In the genomic region with DNA sequence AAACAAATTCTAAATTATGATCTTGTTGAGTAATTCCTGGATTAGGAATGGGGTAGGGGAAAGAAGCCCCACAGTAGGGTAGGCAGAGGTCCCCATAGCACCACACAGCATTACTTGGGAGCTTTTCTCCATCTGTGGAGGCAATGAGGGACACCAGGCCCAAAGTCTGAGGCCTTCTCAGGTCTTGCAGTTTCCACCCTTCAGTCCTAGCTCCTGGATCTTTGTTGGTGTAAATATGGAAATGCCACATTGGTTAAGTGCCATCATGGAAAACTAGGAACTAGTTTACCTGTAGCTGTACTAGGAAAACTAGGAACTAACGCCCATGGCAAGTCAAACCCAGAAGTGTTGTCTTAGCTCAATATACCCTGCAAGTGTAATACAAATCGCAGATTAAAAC, we compare ENCODE assay signal across 35 cellular contexts.
"Had no signal": no experiment of that assay in that cellular context is flagged by ENCODE, and none has a peak within 500 bp of the region (broad histone marks: within the 10 kb centered on the region; RNA-seq: fewer than 3 reads in every experiment).

No MANE protein-coding gene starts in this region.

- H3K4me3 ChIP-seq: MG63 had no signal

- H3K9me3 ChIP-seq: MG63 had no signal

- H3K27me3 ChIP-seq: MG63 had no signal

- H3K4me2 ChIP-seq: KMS-11 had no signal

- DNase-seq: Karpas-422, Kasumi-1, MG63, MM.1S, MV-4-11, NCI-H1048, NCI-H1092, NCI-H1092 treated with DMSO at 0.1 percent for 48 hours, NCI-H1105, NCI-H1105 treated with DMSO at 0.1 percent for 48 hours, NCI-H1417, NCI-H1417 treated with DMSO at 0.1 percent for 48 hours, NCI-H1436, NCI-H1436 treated with DMSO at 0.1 percent for 48 hours, NCI-H146, NCI-H1694, NCI-H1694 treated with DMSO at 0.1 percent for 48 hours, NCI-H187, NCI-H187 treated with DMSO at 0.1 percent for 48 hours, NCI-H1930, NCI-H2029, NCI-H2029 treated with DMSO at 0.1 percent for 48 hours, NCI-H2081, NCI-H2081 treated with DMSO at 0.1 percent for 48 hours, NCI-H2107, NCI-H2171, NCI-H2171 treated with DMSO at 0.1 percent for 48 hours, NCI-H2227 treated with DMSO at 0.1 percent for 48 hours, NCI-H226, NCI-H345, NCI-H446, NCI-H446 treated with DMSO at 0.1 percent for 48 hours, NCI-H510A, NCI-H510A treated with DMSO at 0.1 percent for 48 hours had no signal

- H3K9ac ChIP-seq: KMS-11 had no signal

- H3K27ac ChIP-seq: KMS-11 had no signal
